ENCODE assay signal across 13 cellular contexts in genomic region chr3:14366915-14367523, GRCh38. TPM values are rescaled to one million over a fixed set of nuclear protein-coding genes. Genes with fewer than 3 reads are reported as not detected.
DNase-seq lines count a peak whose midpoint lies in the region; ATAC-seq and TF ChIP-seq lines count a peak whose summit lies in the region.
"Had no signal": no experiment of that assay in that cellular context is flagged by ENCODE, and none has a peak within 500 bp of the region (broad histone marks: within the 10 kb centered on the region; RNA-seq: fewer than 3 reads in every experiment).

No MANE protein-coding gene starts in this region.

- H3K27ac Mint-ChIP-seq in H9 (peak overlapping the region in 2 of 3 experiments; percentile 39 to 89; a peak in 4 of 7 replicates), endodermal cell (no peak overlapping the region), neural progenitor cell (peak overlapping the region; percentile 88)
- H3K27ac Mint-ChIP-seq: B cell; CD4-positive, alpha-beta memory T cell; IgD-negative memory B cell had no signal

- 100% methylated on average over 2 of the region's 16 CpGs for WGBS in H9 (ENCODE audit: extremely low coverage, insufficient read length, low lambda C conversion rate)
- WGBS in endodermal cell (ENCODE audit: insufficient coverage in 1 of 2, insufficient read length in 1 of 2), 2 experiments = 77 to 82% methylated on average over 15 to 16 of the region's 16 CpGs

- no peak overlapping the region for H2BK20ac ChIP-seq in H9 (ENCODE audit: low read depth, low read length, poor library complexity, severe bottlenecking)

- H3K36me3 Mint-ChIP-seq in H9 (ENCODE audit: insufficient read depth in 1 of 3, low read depth in 3 of 3) (no peaks in the 10 kb centered on the region), endodermal cell (ENCODE audit: low read depth) (no peaks in the 10 kb centered on the region), neural progenitor cell (no peaks in the 10 kb centered on the region)
- H3K36me3 Mint-ChIP-seq: CD4-positive, alpha-beta memory T cell; IgD-negative memory B cell had no signal

- peak overlapping the region; percentile 26; the same call in 1 of the 2 replicates for H3K4me2 ChIP-seq in BLaER1
- H3K4me2 ChIP-seq in H9 (ENCODE audit: insufficient read depth, insufficient read length, low read length) = no peak overlapping the region
- no peak overlapping the region for H3K4me2 ChIP-seq in neural progenitor cell

- no peak overlapping the region for H4K5ac ChIP-seq in H9 (ENCODE audit: insufficient read length, low read depth, low read length)

- H3K36me3 ChIP-seq in BLaER1 (no peaks in the 10 kb centered on the region), endodermal cell (ENCODE audit: control insufficient read depth, insufficient read depth, low read length) (no peaks in the 10 kb centered on the region), neural progenitor cell (no peaks in the 10 kb centered on the region)

- DNase-seq in H9 = no peak
- DNase-seq in endodermal cell = peak; percentile 52
- DNase-seq in neural progenitor cell (ENCODE audit: low spot score) = no peak
- no peak for DNase-seq in DMS53 treated with DMSO at 0.1 percent for 48 hours (lab: John Stamatoyannopoulos, UW; ENCODE audit: unreplicated experiment)
- DNase-seq in kidney glomerular epithelial cell (lab: John Stamatoyannopoulos, UW) = no peak
- DNase-seq: CD4-positive, alpha-beta memory T cell; DND-41; GDM1 had no signal

- no peak for ATAC-seq in GM18520 (IDR thresholded peaks at IDR 0.05; ENCODE audit: unreplicated experiment)

- no peaks in the 10 kb centered on the region for H3K23me2 ChIP-seq in H9 (ENCODE audit: insufficient read length, low read depth, low read length, poor library complexity, severe bottlenecking)

- H2BK15ac ChIP-seq in H9 (ENCODE audit: low read depth, low read length) = no peak overlapping the region

- no peak overlapping the region for H4K8ac ChIP-seq in H9 (replicated peaks; ENCODE audit: insufficient read length, low read depth, low read length)

- H3K27ac ChIP-seq in BLaER1 = no peak overlapping the region
- no peak overlapping the region for H3K27ac ChIP-seq in H9 (ENCODE audit: insufficient read length, low read depth, low read length)
- H3K27ac ChIP-seq in endodermal cell (ENCODE audit: low read depth, low read length) = no peak overlapping the region
- H3K27ac ChIP-seq in neural progenitor cell = no peak overlapping the region
- H3K27ac ChIP-seq: C4-2B had no signal

- peaks cover 17% of the 10 kb centered on the region for H3K4me1 ChIP-seq in BLaER1
- H3K4me1 ChIP-seq in H9 (ENCODE audit: insufficient read depth, low read length) = no peaks in the 10 kb centered on the region
- H3K4me1 ChIP-seq in endodermal cell (ENCODE audit: control insufficient read depth, insufficient read depth, low read length) = peaks cover 9% of the 10 kb centered on the region
- H3K4me1 ChIP-seq in neural progenitor cell = peaks cover 15% of the 10 kb centered on the region

- no peak overlapping the region for H3T11ph ChIP-seq in H9 (ENCODE audit: low read length)

- H2AFZ ChIP-seq in H9 (ENCODE audit: low read length) (no peak overlapping the region), neural progenitor cell (replicated peaks) (peak overlapping the region; percentile 42)

- no peak overlapping the region for H2AK5ac ChIP-seq in H9 (ENCODE audit: insufficient read length, low read length)

- H3K9me3 ChIP-seq in BLaER1 (no peaks in the 10 kb centered on the region), H9 (ENCODE audit: control insufficient read depth, low read depth, low read length) (no peaks in the 10 kb centered on the region), endodermal cell (ENCODE audit: control insufficient read depth, low read length) (no peaks in the 10 kb centered on the region), neural progenitor cell (ENCODE audit: low read depth) (no peaks in the 10 kb centered on the region)

- no peak overlapping the region for H4K91ac ChIP-seq in H9 (ENCODE audit: insufficient read length, low read depth, low read length)

- H3K4me1 Mint-ChIP-seq in H9 (peaks cover 34 to 38% of the 10 kb centered on the region in 2 experiments), endodermal cell (peaks cover 26% of the 10 kb centered on the region), neural progenitor cell (peaks cover 24% of the 10 kb centered on the region)
- H3K4me1 Mint-ChIP-seq: B cell; CD4-positive, alpha-beta memory T cell had no signal

- peaks cover 10% of the 10 kb centered on the region for H3F3A ChIP-seq in neural progenitor cell (ENCODE audit: low read depth)

- H3K79me1 ChIP-seq in H9 (ENCODE audit: insufficient read depth, low read depth, low read length, poor library complexity, severe bottlenecking) = no peaks in the 10 kb centered on the region

- TF ChIP-seq CTCF in H9 (conservative IDR thresholded peaks at IDR 0.05) = no peak
- TF ChIP-seq CTCF in endodermal cell (conservative IDR thresholded peaks at IDR 0.05) = no peak
- no peak for TF ChIP-seq CTCF in neural progenitor cell (IDR thresholded peaks at IDR 0.05)

- H2BK120ac ChIP-seq in H9 (ENCODE audit: low read depth, low read length, poor library complexity, severe bottlenecking) = no peak overlapping the region

- H3K4me3 Mint-ChIP-seq in H9 (peak overlapping the region in 1 of 2 experiments; percentile 69; a peak in 2 of 5 replicates), endodermal cell (no peak overlapping the region), neural progenitor cell (no peak overlapping the region)
- H3K4me3 Mint-ChIP-seq: B cell, IgD-negative memory B cell had no signal

- no peaks in the 10 kb centered on the region for H3K27me3 ChIP-seq in BLaER1
- no peaks in the 10 kb centered on the region; the same call in 1 of the 2 replicates for H3K27me3 ChIP-seq in H9 (ENCODE audit: insufficient read depth, low read length)
- H3K27me3 ChIP-seq in endodermal cell (ENCODE audit: control insufficient read depth, insufficient read depth, low read length, poor library complexity, severe bottlenecking) = no peaks in the 10 kb centered on the region
- no peaks in the 10 kb centered on the region for H3K27me3 ChIP-seq in neural progenitor cell

- no peak overlapping the region for H3K14ac ChIP-seq in H9 (ENCODE audit: insufficient read depth, low read length)

- H2BK12ac ChIP-seq in H9 (ENCODE audit: insufficient read length, low read depth, low read length) = no peak overlapping the region

- H3K9ac ChIP-seq in BLaER1 (no peak overlapping the region), H9 (ENCODE audit: extremely low read depth, insufficient read length, low read length) (no peak overlapping the region), endodermal cell (ENCODE audit: extremely low read depth, low read length, poor library complexity, severe bottlenecking) (no peak overlapping the region), neural progenitor cell (no peak overlapping the region)

- no peak overlapping the region for H3K4ac ChIP-seq in H9 (ENCODE audit: low read depth, low read length)

- no peak overlapping the region for H3K23ac ChIP-seq in H9 (ENCODE audit: insufficient read length, low read depth, low read length)

- H3K9me3 Mint-ChIP-seq in H9 (no peaks in the 10 kb centered on the region; a peak in 2 of 5 replicates), endodermal cell (no peaks in the 10 kb centered on the region), neural progenitor cell (no peaks in the 10 kb centered on the region)
- H3K9me3 Mint-ChIP-seq: CD4-positive, alpha-beta memory T cell had no signal

- H3K4me3 ChIP-seq in BLaER1 (no peak overlapping the region), endodermal cell (ENCODE audit: low read length) (no peak overlapping the region), neural progenitor cell (no peak overlapping the region)

- H3K56ac ChIP-seq in H9 (ENCODE audit: insufficient read length, low read depth, low read length) = no peak overlapping the region

- H4K20me1 ChIP-seq in BLaER1 = no peaks in the 10 kb centered on the region
- no peaks in the 10 kb centered on the region for H4K20me1 ChIP-seq in H9 (ENCODE audit: control insufficient read depth, insufficient read depth, insufficient read length)
- no peaks in the 10 kb centered on the region for H4K20me1 ChIP-seq in neural progenitor cell (ENCODE audit: low read depth)

- H3K79me2 ChIP-seq in H9 (ENCODE audit: insufficient read depth, low read length) = no peaks in the 10 kb centered on the region
- no peaks in the 10 kb centered on the region for H3K79me2 ChIP-seq in neural progenitor cell (ENCODE audit: low read depth)

- H3K18ac ChIP-seq in H9 (ENCODE audit: insufficient read length, low read depth, low read length) = no peak overlapping the region

- no peak overlapping the region for H2BK5ac ChIP-seq in H9 (ENCODE audit: insufficient read length, low read length)

- H3K27me3 Mint-ChIP-seq in H9 (ENCODE audit: low read depth) (peaks cover 16% of the 10 kb centered on the region), endodermal cell (ENCODE audit: insufficient read depth) (peaks cover 6% of the 10 kb centered on the region), neural progenitor cell (ENCODE audit: insufficient read depth, low read depth) (peaks cover 3% of the 10 kb centered on the region)
- H3K27me3 Mint-ChIP-seq: CD4-positive, alpha-beta memory T cell had no signal

RNA-seq across cellular contexts. Expression of gene SLC6A6, which starts 35.4 kb away (rescaled TPM):
- total RNA-seq in H9 (2021) = 70.8 and 72.6 TPM in 2 replicates
- total RNA-seq in endodermal cell = 10 to 100 TPM; 43.1 to 56.5 TPM
- polyA plus RNA-seq in endodermal cell (2013, experiment 1 of 2) = 25.6 TPM
- 24.6 TPM for polyA plus RNA-seq in endodermal cell (2013, experiment 2 of 2)
- 32.9 and 37.2 TPM in 2 replicates for total RNA-seq in neural progenitor cell (ENCODE audit: low replicate concordance)
